Comparison of ENCODE assay signal across 35 cellular contexts in the genomic region with DNA sequence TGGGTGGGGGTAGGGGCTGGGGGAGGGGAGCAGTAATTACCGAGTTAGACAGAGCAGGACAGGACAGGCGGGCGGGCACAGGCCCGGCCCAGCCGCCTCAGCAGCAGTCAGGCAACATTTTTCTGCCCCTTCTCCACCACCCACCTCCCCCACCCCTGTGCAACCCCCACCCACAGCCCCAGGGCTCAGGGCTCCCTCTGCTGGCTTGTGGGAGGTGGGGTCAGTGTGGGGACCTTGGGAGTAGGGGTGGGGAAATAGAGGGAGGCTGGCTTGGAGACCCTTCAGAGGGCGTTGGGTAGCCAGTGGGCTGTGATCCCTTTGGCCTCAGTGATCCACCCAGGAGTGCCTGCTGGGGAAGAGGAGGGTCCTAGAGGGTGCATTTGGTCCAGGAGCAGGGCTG. TPM values are rescaled to one million over a fixed set of nuclear protein-coding genes. Genes with fewer than 3 reads are reported as not detected.
"Had no signal": no experiment of that assay in that cellular context is flagged by ENCODE, and none has a peak within 500 bp of the region (broad histone marks: within the 10 kb centered on the region; RNA-seq: fewer than 3 reads in every experiment).

No MANE protein-coding gene starts in this region.

- H3K36me3 Mint-ChIP-seq: activated naive CD8-positive, alpha-beta T cell treated with anti-CD3 and anti-CD28 coated beads, Interleukin-2, amount 10 ng/mL, durations not matched to agents 7 days and 5 days; brain; immature natural killer cell; naive thymus-derived CD4-positive, alpha-beta T cell; stimulated activated memory B cell treated with anti-CD40 and anti-IgM and Interleukin-4, amounts not matched to agents 10 μg/mL and 1 μg/mL and 100 μg/mL, for 72 hours had no signal

- H3K27me3 ChIP-seq: ovary had no signal

- H3K9me3 ChIP-seq: ascending aorta, ovary, stomach, thyroid gland had no signal

- H3K4me3 Mint-ChIP-seq: activated CD4-positive, alpha-beta T cell treated with anti-CD3 and anti-CD28 coated beads for 36 hours; activated naive CD4-positive, alpha-beta T cell treated with anti-CD3 and anti-CD28 coated beads for 36 hours; activated naive CD8-positive, alpha-beta T cell treated with anti-CD3 and anti-CD28 coated beads, Interleukin-2, amount 10 ng/mL, durations not matched to agents 7 days and 5 days; brain; effector memory CD8-positive, alpha-beta T cell; immature natural killer cell; naive thymus-derived CD4-positive, alpha-beta T cell; stimulated activated memory B cell treated with anti-CD40 and anti-IgM and Interleukin-4, amounts not matched to agents 10 μg/mL and 1 μg/mL and 100 μg/mL, for 72 hours; T-helper 17 cell had no signal

- H3K36me3 ChIP-seq: ascending aorta, cardiac muscle cell, ovary, stomach, thyroid gland had no signal

- H3K9me3 Mint-ChIP-seq: activated naive CD4-positive, alpha-beta T cell treated with anti-CD3 and anti-CD28 coated beads for 36 hours; activated naive CD8-positive, alpha-beta T cell treated with anti-CD3 and anti-CD28 coated beads, Interleukin-2, amount 10 ng/mL, durations not matched to agents 7 days and 5 days; effector memory CD8-positive, alpha-beta T cell; immature natural killer cell; naive thymus-derived CD4-positive, alpha-beta T cell; stimulated activated memory B cell treated with anti-CD40 and anti-IgM and Interleukin-4, amounts not matched to agents 10 μg/mL and 1 μg/mL and 100 μg/mL, for 72 hours had no signal

- H3K27ac ChIP-seq: ascending aorta, cardiac muscle cell, ovary, skin epidermis, stomach, thyroid gland had no signal

- DNase-seq: activated CD4-positive, alpha-beta T cell treated with anti-CD3 and anti-CD28 coated beads for 36 hours; activated CD4-positive, alpha-beta T cell treated with anti-CD3 and anti-CD28 coated beads, Interleukin-2, amount 50 U/mL, for 48 hours; activated CD4-positive, CD25-positive, alpha-beta regulatory T cell; activated CD8-positive, alpha-beta memory T cell treated with anti-CD3 and anti-CD28 coated beads for 24 hours; activated effector memory CD4-positive, alpha-beta T cell treated with anti-CD3 and anti-CD28 coated beads, Interleukin-2, amount 50 U/mL, for 16 hours; activated naive CD4-positive, alpha-beta T cell treated with anti-CD3 and anti-CD28 coated beads for 36 hours; activated naive CD8-positive, alpha-beta T cell treated with anti-CD3 and anti-CD28 coated beads, Interleukin-2, amount 10 ng/mL, durations not matched to agents 7 days and 5 days; cerebellar nuclear complex; effector memory CD8-positive, alpha-beta T cell; foreskin fibroblast; head of caudate nucleus; hypothalamus; immature natural killer cell; midbrain; naive thymus-derived CD4-positive, alpha-beta T cell; stimulated activated CD4-positive, alpha-beta T cell treated with anti-CD3 and anti-CD28 coated beads, Interleukin-1b, Interleukin-23, amount 100 ng/mL, for 48 hours; stimulated activated CD4-positive, alpha-beta T cell treated with anti-CD3 and anti-CD28 coated beads, Interleukin-4, amount 100 ng/mL, for 4 hours; stimulated activated CD8-positive, alpha-beta memory T cell treated with anti-CD3 and anti-CD28 coated beads, Interleukin-4, amount 100 ng/mL, for 48 hours; stomach; T-helper 17 cell; thyroid gland had no signal

- H3K27ac Mint-ChIP-seq: activated CD4-positive, alpha-beta T cell treated with anti-CD3 and anti-CD28 coated beads for 36 hours; activated naive CD4-positive, alpha-beta T cell treated with anti-CD3 and anti-CD28 coated beads for 36 hours; activated naive CD8-positive, alpha-beta T cell treated with anti-CD3 and anti-CD28 coated beads, Interleukin-2, amount 10 ng/mL, durations not matched to agents 7 days and 5 days; brain; effector memory CD8-positive, alpha-beta T cell; immature natural killer cell; naive thymus-derived CD4-positive, alpha-beta T cell; progenitor cell of endocrine pancreas; stimulated activated memory B cell treated with anti-CD40 and anti-IgM and Interleukin-4, amounts not matched to agents 10 μg/mL and 1 μg/mL and 100 μg/mL, for 72 hours; T-helper 17 cell had no signal

- H3K4me3 ChIP-seq: ascending aorta, cardiac muscle cell, coronary artery, ovary, skin epidermis, stomach, thyroid gland had no signal

RNA-seq across cellular contexts. Expression of gene WNT6, which starts 6.4 kb away (rescaled TPM):
- total RNA-seq: activated naive CD4-positive, alpha-beta T cell treated with anti-CD3 and anti-CD28 coated beads for 36 hours; activated naive CD8-positive, alpha-beta T cell treated with anti-CD3 and anti-CD28 coated beads, Interleukin-2, amount 10 ng/mL, durations not matched to agents 7 days and 5 days; cardiac muscle cell; endothelial cell of umbilical vein; esophagus mucosa; T-helper 17 cell had no signal
- polyA plus RNA-seq: endothelial cell of umbilical vein, neural cell had no signal

RNA-seq across cellular contexts. Expression of gene WNT10A, which starts 14.7 kb away (rescaled TPM):
- total RNA-seq: ascending aorta, cardiac muscle cell, endothelial cell of umbilical vein, progenitor cell of endocrine pancreas had no signal
- polyA plus RNA-seq: cardiac muscle cell, endothelial cell of umbilical vein had no signal

RNA-seq across cellular contexts. Expression of gene PRKAG3, which starts 34.4 kb away (rescaled TPM):
- total RNA-seq: activated CD4-positive, alpha-beta T cell treated with anti-CD3 and anti-CD28 coated beads for 36 hours; activated naive CD4-positive, alpha-beta T cell treated with anti-CD3 and anti-CD28 coated beads for 36 hours; activated naive CD8-positive, alpha-beta T cell treated with anti-CD3 and anti-CD28 coated beads, Interleukin-2, amount 10 ng/mL, durations not matched to agents 7 days and 5 days; ascending aorta; cardiac muscle cell; endothelial cell of umbilical vein; esophagus mucosa; kidney epithelial cell; naive thymus-derived CD4-positive, alpha-beta T cell; progenitor cell of endocrine pancreas; renal cortical epithelial cell; stomach; T-helper 17 cell; thyroid gland; ureter had no signal
- polyA plus RNA-seq: endothelial cell of umbilical vein; immature natural killer cell; naive thymus-derived CD4-positive, alpha-beta T cell; neural cell; ovary; stomach had no signal
